Comparison of ENCODE assay signal across 1 cellular context in genomic region chr20:22471156-22471836, GRCh38.
TF ChIP-seq lines count a peak whose summit lies in the region.

No MANE protein-coding gene starts in this region.

TF ChIP-seq in HepG2, 621 proteins besides CTCF, POLR2A, EP300 and RAD21 (continued from another document and continues in another):
- TF ChIP-seq ZNF318 (CRISPR knock-in tag; IDR thresholded peaks at IDR 0.05) (no peak), GZF1 (CRISPR knock-in tag; IDR thresholded peaks at IDR 0.05) (no peak), ZNF414 (CRISPR knock-in tag; IDR thresholded peaks at IDR 0.05) (0 out of 2 replicates have a peak, but pooled peaks have one; percentile 57), SP140L (CRISPR knock-in tag; IDR thresholded peaks at IDR 0.05; ENCODE audit: borderline replicate concordance) (no peak), ZBTB39 (CRISPR knock-in tag; IDR thresholded peaks at IDR 0.05) (0 out of 2 replicates have a peak, but pooled peaks have one; percentile 50), SNAI1 (CRISPR knock-in tag; IDR thresholded peaks at IDR 0.05; ENCODE audit: borderline replicate concordance) (no peak), ZNF615 (CRISPR knock-in tag; IDR thresholded peaks at IDR 0.05; ENCODE audit: borderline replicate concordance) (no peak), ATF7 (IDR thresholded peaks at IDR 0.05) (peak; percentile 96), ATF7 (CRISPR knock-in tag; IDR thresholded peaks at IDR 0.05) (peak; percentile 91), NKX3-1 (CRISPR knock-in tag; IDR thresholded peaks at IDR 0.05) (no peak), ZBTB33 (CRISPR knock-in tag; IDR thresholded peaks at IDR 0.05) (no peak), SMC3 (IDR thresholded peaks at IDR 0.05; ENCODE audit: low read length) (no peak), CENPT (CRISPR knock-in tag; IDR thresholded peaks at IDR 0.05; ENCODE audit: low read depth) (no peak), RFX1 (IDR thresholded peaks at IDR 0.05) (no peak), MYC (CRISPR knock-in tag; IDR thresholded peaks at IDR 0.05; ENCODE audit: borderline replicate concordance) (no peak), NPAS2 (CRISPR knock-in tag; IDR thresholded peaks at IDR 0.05; ENCODE audit: borderline replicate concordance) (no peak), KLF12 (CRISPR knock-in tag; IDR thresholded peaks at IDR 0.05; ENCODE audit: borderline replicate concordance) (no peak), ZNF790 (CRISPR knock-in tag; IDR thresholded peaks at IDR 0.05; ENCODE audit: borderline replicate concordance) (no peak), HNRNPH1 (optimal IDR thresholded peaks at IDR 0.05; ENCODE audit: low read depth, low read length) (no peak), ZNF431 (CRISPR knock-in tag; IDR thresholded peaks at IDR 0.05; ENCODE audit: borderline replicate concordance, low read depth) (no peak), ZNF543 (CRISPR knock-in tag; IDR thresholded peaks at IDR 0.05) (no peak), ZSCAN9 (CRISPR knock-in tag; IDR thresholded peaks at IDR 0.05; ENCODE audit: borderline replicate concordance) (no peak)
- TF ChIP-seq, protein P1, sequence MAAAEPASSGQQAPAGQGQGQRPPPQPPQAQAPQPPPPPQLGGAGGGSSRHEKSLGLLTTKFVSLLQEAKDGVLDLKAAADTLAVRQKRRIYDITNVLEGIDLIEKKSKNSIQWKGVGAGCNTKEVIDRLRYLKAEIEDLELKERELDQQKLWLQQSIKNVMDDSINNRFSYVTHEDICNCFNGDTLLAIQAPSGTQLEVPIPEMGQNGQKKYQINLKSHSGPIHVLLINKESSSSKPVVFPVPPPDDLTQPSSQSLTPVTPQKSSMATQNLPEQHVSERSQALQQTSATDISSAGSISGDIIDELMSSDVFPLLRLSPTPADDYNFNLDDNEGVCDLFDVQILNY (CRISPR knock-in tag; conservative IDR thresholded peaks at IDR 0.05) = no peak
- TF ChIP-seq, protein P2, sequence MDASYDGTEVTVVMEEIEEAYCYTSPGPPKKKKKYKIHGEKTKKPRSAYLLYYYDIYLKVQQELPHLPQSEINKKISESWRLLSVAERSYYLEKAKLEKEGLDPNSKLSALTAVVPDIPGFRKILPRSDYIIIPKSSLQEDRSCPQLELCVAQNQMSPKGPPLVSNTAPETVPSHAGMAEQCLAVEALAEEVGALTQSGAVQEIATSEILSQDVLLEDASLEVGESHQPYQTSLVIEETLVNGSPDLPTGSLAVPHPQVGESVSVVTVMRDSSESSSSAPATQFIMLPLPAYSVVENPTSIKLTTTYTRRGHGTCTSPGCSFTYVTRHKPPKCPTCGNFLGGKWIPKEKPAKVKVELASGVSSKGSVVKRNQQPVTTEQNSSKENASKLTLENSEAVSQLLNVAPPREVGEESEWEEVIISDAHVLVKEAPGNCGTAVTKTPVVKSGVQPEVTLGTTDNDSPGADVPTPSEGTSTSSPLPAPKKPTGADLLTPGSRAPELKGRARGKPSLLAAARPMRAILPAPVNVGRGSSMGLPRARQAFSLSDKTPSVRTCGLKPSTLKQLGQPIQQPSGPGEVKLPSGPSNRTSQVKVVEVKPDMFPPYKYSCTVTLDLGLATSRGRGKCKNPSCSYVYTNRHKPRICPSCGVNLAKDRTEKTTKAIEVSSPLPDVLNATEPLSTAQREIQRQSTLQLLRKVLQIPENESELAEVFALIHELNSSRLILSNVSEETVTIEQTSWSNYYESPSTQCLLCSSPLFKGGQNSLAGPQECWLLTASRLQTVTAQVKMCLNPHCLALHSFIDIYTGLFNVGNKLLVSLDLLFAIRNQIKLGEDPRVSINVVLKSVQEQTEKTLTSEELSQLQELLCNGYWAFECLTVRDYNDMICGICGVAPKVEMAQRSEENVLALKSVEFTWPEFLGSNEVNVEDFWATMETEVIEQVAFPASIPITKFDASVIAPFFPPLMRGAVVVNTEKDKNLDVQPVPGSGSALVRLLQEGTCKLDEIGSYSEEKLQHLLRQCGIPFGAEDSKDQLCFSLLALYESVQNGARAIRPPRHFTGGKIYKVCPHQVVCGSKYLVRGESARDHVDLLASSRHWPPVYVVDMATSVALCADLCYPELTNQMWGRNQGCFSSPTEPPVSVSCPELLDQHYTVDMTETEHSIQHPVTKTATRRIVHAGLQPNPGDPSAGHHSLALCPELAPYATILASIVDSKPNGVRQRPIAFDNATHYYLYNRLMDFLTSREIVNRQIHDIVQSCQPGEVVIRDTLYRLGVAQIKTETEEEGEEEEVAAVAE (CRISPR knock-in tag; IDR thresholded peaks at IDR 0.05; ENCODE audit: borderline replicate concordance) = no peak
- TF ChIP-seq, protein P3, sequence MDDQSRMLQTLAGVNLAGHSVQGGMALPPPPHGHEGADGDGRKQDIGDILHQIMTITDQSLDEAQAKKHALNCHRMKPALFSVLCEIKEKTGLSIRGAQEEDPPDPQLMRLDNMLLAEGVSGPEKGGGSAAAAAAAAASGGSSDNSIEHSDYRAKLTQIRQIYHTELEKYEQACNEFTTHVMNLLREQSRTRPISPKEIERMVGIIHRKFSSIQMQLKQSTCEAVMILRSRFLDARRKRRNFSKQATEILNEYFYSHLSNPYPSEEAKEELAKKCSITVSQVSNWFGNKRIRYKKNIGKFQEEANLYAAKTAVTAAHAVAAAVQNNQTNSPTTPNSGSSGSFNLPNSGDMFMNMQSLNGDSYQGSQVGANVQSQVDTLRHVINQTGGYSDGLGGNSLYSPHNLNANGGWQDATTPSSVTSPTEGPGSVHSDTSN (CRISPR knock-in tag; IDR thresholded peaks at IDR 0.05; ENCODE audit: borderline replicate concordance) = no peak
- TF ChIP-seq, protein P4, sequence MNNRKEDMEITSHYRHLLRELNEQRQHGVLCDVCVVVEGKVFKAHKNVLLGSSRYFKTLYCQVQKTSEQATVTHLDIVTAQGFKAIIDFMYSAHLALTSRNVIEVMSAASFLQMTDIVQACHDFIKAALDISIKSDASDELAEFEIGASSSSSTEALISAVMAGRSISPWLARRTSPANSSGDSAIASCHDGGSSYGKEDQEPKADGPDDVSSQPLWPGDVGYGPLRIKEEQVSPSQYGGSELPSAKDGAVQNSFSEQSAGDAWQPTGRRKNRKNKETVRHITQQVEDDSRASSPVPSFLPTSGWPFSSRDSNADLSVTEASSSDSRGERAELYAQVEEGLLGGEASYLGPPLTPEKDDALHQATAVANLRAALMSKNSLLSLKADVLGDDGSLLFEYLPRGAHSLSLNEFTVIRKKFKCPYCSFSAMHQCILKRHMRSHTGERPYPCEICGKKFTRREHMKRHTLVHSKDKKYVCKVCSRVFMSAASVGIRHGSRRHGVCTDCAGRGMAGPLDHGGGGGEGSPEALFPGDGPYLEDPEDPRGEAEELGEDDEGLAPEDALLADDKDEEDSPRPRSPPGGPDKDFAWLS (CRISPR knock-in tag; IDR thresholded peaks at IDR 0.05; ENCODE audit: borderline replicate concordance) = no peak
